Comparison of ENCODE assay signal across 8 cellular contexts in the genomic region with DNA sequence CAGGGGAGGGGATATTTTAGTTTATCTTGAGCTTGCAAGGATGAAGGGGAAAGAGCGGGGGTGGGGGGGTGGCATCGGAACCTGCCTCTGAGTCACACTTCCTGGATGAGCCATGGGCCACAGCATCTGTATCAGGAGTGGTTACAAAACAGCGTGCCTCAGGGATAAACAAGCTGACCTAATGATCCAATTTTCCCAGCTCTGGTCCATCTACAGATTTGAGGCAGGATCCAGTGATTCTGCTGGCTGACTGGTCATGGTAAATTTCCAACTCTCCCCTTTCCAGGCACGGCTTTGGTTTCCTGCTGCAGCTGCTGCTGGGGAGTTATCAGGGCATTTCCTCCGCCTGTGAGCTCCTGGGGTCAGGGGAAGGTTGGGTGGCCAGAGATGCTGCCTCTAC. TPM values are rescaled to one million over a fixed set of nuclear protein-coding genes. Genes with fewer than 3 reads are reported as not detected.
DNase-seq lines count a peak whose midpoint lies in the region; ATAC-seq, FAIRE-seq and TF ChIP-seq lines count a peak whose summit lies in the region.

No MANE protein-coding gene starts in this region.

- no peak for TF ChIP-seq POLR2A in GM12892 (IDR thresholded peaks at IDR 0.05; ENCODE audit: low read depth, low read length)
- no peak for TF ChIP-seq POLR2A in GM18505 (IDR thresholded peaks at IDR 0.05; ENCODE audit: borderline replicate concordance, extremely low read depth, insufficient read depth, insufficient read length)

- peaks cover 2% of the 10 kb centered on the region for H3K36me3 Mint-ChIP-seq in dendritic cell treated with granulocyte-macrophage colony-stimulating factor and Interleukin-4, amounts not matched to agents 40 ng/mL and 50 ng/mL, for 4 days (ENCODE audit: low read depth)

- H3K27ac ChIP-seq in osteoblast (ENCODE audit: low read depth, low read length): peak overlapping the region; percentile 53

- no peak overlapping the region for H3K4me3 Mint-ChIP-seq in dendritic cell treated with granulocyte-macrophage colony-stimulating factor and Interleukin-4, amounts not matched to agents 40 ng/mL and 50 ng/mL, for 4 days

- ATAC-seq in GM18517 (IDR thresholded peaks at IDR 0.05; ENCODE audit: unreplicated experiment): no peak
- ATAC-seq in GM21737 (IDR thresholded peaks at IDR 0.05; ENCODE audit: unreplicated experiment): no peak
- no peak for ATAC-seq in GM18505 (IDR thresholded peaks at IDR 0.05; ENCODE audit: unreplicated experiment)

- H3K79me2 ChIP-seq in osteoblast (ENCODE audit: insufficient read depth, low read length): peaks cover under 1% of the 10 kb centered on the region

- peak overlapping the region; percentile 18 for H3K4me2 ChIP-seq in osteoblast (ENCODE audit: insufficient read depth, low read length)

- peak overlapping the region; percentile 51 for H3K27ac Mint-ChIP-seq in dendritic cell treated with granulocyte-macrophage colony-stimulating factor and Interleukin-4, amounts not matched to agents 40 ng/mL and 50 ng/mL, for 4 days

- H4K20me1 ChIP-seq in osteoblast (ENCODE audit: insufficient read depth, low read length): no peaks in the 10 kb centered on the region

- no peak for TF ChIP-seq CTCF in osteoblast (IDR thresholded peaks at IDR 0.05; ENCODE audit: extremely low read depth, low read depth, low read length)

- peaks cover 56% of the 10 kb centered on the region for H3K4me1 Mint-ChIP-seq in dendritic cell treated with granulocyte-macrophage colony-stimulating factor and Interleukin-4, amounts not matched to agents 40 ng/mL and 50 ng/mL, for 4 days (ENCODE audit: low read depth)

- intact Hi-C loops in dendritic cell treated with granulocyte-macrophage colony-stimulating factor and Interleukin-4, amounts not matched to agents 40 ng/mL and 50 ng/mL, for 4 days (cut with micrococcal nuclease): no loop called here

- no peaks in the 10 kb centered on the region for H3K27me3 ChIP-seq in osteoblast (ENCODE audit: insufficient read depth, low read length)

- no peaks in the 10 kb centered on the region for H3K9me3 ChIP-seq in osteoblast (ENCODE audit: low read depth, low read length)

- DNase-seq in HCEC 1CT (peak; percentile 99), T1000 (lab: John Stamatoyannopoulos, UW) (peak; percentile 67), osteoblast (ENCODE audit: insufficient read length, low spot score, missing footprints) (peak; percentile 97), GM12892 (ENCODE audit: insufficient read length) (no peak)

- no peaks in the 10 kb centered on the region for H3K27me3 Mint-ChIP-seq in dendritic cell treated with granulocyte-macrophage colony-stimulating factor and Interleukin-4, amounts not matched to agents 40 ng/mL and 50 ng/mL, for 4 days

- peak overlapping the region; percentile 26 for H2AFZ ChIP-seq in osteoblast (ENCODE audit: low read length)

- FAIRE-seq in GM12892 (lab: Jason Lieb, UNC): no peak

- peaks cover 10% of the 10 kb centered on the region for H3K4me1 ChIP-seq in osteoblast (ENCODE audit: insufficient read depth, low read length)

- H3K9me3 Mint-ChIP-seq in dendritic cell treated with granulocyte-macrophage colony-stimulating factor and Interleukin-4, amounts not matched to agents 40 ng/mL and 50 ng/mL, for 4 days: no peaks in the 10 kb centered on the region

- no peak overlapping the region for H3K4me3 ChIP-seq in osteoblast (ENCODE audit: insufficient read depth, low read length)

- H3K36me3 ChIP-seq in osteoblast (ENCODE audit: insufficient read depth, low read length): no peaks in the 10 kb centered on the region

RNA-seq across cellular contexts. Expression of a gene that starts 4.8 kb away (rescaled TPM):
- 47.1 and 57.2 TPM in 2 replicates for total RNA-seq in osteoblast
- polyA plus RNA-seq in GM12892 (2012; ENCODE audit: missing spikeins): 4.1 TPM
